ENCODE assay signal across 11 cellular contexts in genomic region chr1:170162385-170163226, GRCh38. TPM values are rescaled to one million over a fixed set of nuclear protein-coding genes. Genes with fewer than 3 reads are reported as not detected.
DNase-seq lines count a peak whose midpoint lies in the region; TF ChIP-seq lines count a peak whose summit lies in the region.
"Had no signal": no experiment of that assay in that cellular context is flagged by ENCODE, and none has a peak within 500 bp of the region (broad histone marks: within the 10 kb centered on the region; RNA-seq: fewer than 3 reads in every experiment).

No MANE protein-coding gene starts in this region.

- peaks cover 0 to 2% of the 10 kb centered on the region in 2 donors for H3K27me3 Mint-ChIP-seq in CD4-positive, alpha-beta memory T cell

- H3K27ac Mint-ChIP-seq in CD4-positive, alpha-beta memory T cell, result no peak overlapping the region
- H3K27ac Mint-ChIP-seq: activated T-helper 1 cell treated with anti-CD3 and anti-CD28 coated beads, Interleukin-12 subunit alpha, Interleukin-12 subunit beta, Interleukin-2, Interleukin-4 antibody, amounts not matched to agents 30 ng/mL and 10 ng/mL and 1 ng/mL, durations not matched to agents 14 hours and 24 hours and 36 hours had no signal

- peaks cover 0 to 6% (median 0%) of the 10 kb centered on the region in 8 donors for H3K9me3 Mint-ChIP-seq in CD4-positive, alpha-beta memory T cell
- H3K9me3 Mint-ChIP-seq: activated T-helper 1 cell treated with anti-CD3 and anti-CD28 coated beads, Interleukin-12 subunit alpha, Interleukin-12 subunit beta, Interleukin-2, Interleukin-4 antibody, amounts not matched to agents 30 ng/mL and 10 ng/mL and 1 ng/mL, durations not matched to agents 14 hours and 24 hours and 36 hours had no signal

- H3K36me3 ChIP-seq in adrenal gland (replicated peaks in 1 of 2) (no peaks in the 10 kb centered on the region), cardiac muscle cell (no peaks in the 10 kb centered on the region)
- no peaks in the 10 kb centered on the region for H3K36me3 ChIP-seq in CD4-positive, alpha-beta memory T cell (ENCODE audit: insufficient read depth, low read length)

- POLR2A ChIA-PET in CD4-positive, alpha-beta memory T cell (lab: Charles Lee; ENCODE audit: partially characterized antibody), result no interaction called here

- CTCF ChIA-PET in CD4-positive, alpha-beta memory T cell (lab: Charles Lee; ENCODE audit: partially characterized antibody), result no interaction called here

- 47 to 58% (median 52%) methylated on average over 8 of the region's 8 CpGs for WGBS in adrenal gland, 4 donors

- H3K27me3 ChIP-seq in adrenal gland (no peaks in the 10 kb centered on the region), cardiac muscle cell (no peaks in the 10 kb centered on the region)
- no peaks in the 10 kb centered on the region for H3K27me3 ChIP-seq in CD4-positive, alpha-beta memory T cell (ENCODE audit: insufficient read depth, low read length)

- H3K4me3 ChIP-seq in adrenal gland, result no peak overlapping the region
- H3K4me3 ChIP-seq in cardiac muscle cell, result no peak overlapping the region
- no peak overlapping the region for H3K4me3 ChIP-seq in retinal pigment epithelial cell (ENCODE audit: low read length)
- no peak overlapping the region for H3K4me3 ChIP-seq in CD4-positive, alpha-beta memory T cell (ENCODE audit: low read length in 2 of 2)

- H3K9me3 ChIP-seq in adrenal gland (replicated peaks in 1 of 3), result peaks cover 0 to 5% (median 0%) of the 10 kb centered on the region in 3 donors
- H3K9me3 ChIP-seq in cardiac muscle cell (ENCODE audit: low read depth), result no peaks in the 10 kb centered on the region
- no peaks in the 10 kb centered on the region for H3K9me3 ChIP-seq in CD4-positive, alpha-beta memory T cell (ENCODE audit: control insufficient read depth in 1 of 2, low read length in 2 of 2)

- TF ChIP-seq POLR2A in adrenal gland (IDR thresholded peaks at IDR 0.05), result no peak
- TF ChIP-seq POLR2A in erythroblast (IDR thresholded peaks at IDR 0.05; ENCODE audit: low read length), result no peak

- H3K36me3 Mint-ChIP-seq in CD4-positive, alpha-beta memory T cell, result no peaks in the 10 kb centered on the region

- intact Hi-C loops in adrenal gland (cut with DNase I), result no loop called here
- intact Hi-C loops in CD4-positive, alpha-beta memory T cell (cut with micrococcal nuclease), result no loop called here

- H3K27ac ChIP-seq in adrenal gland, result no peak overlapping the region
- peak overlapping the region; percentile 84 for H3K27ac ChIP-seq in cardiac muscle cell
- no peak overlapping the region for H3K27ac ChIP-seq in CD4-positive, alpha-beta memory T cell (ENCODE audit: low read depth, low read length)
- H3K27ac ChIP-seq: parathyroid adenoma had no signal

- TF ChIP-seq CTCF in adrenal gland (IDR thresholded peaks at IDR 0.05), result no peak
- TF ChIP-seq CTCF in cardiac muscle cell (IDR thresholded peaks at IDR 0.05; ENCODE audit: low read depth, low read length), result no peak
- TF ChIP-seq CTCF in retinal pigment epithelial cell (conservative IDR thresholded peaks at IDR 0.05; ENCODE audit: low read depth, low read length), result no peak

- peak; percentile 79 for DNase-seq in GM04504 (ENCODE audit: low read depth)
- DNase-seq in adrenal gland, result peak in 5 of 7 donors; percentile 24 to 33 (median 26)
- DNase-seq in cardiac muscle cell (ENCODE audit: low read depth in 1 of 2, low spot score in 1 of 2), result peak; percentile 44 to 93
- DNase-seq in retinal pigment epithelial cell (ENCODE audit: low read depth), result peak; percentile 95
- DNase-seq in SK-N-DZ (ENCODE audit: low spot score), result no peak
- no peak for DNase-seq in SHP77 treated with DMSO at 0.1 percent for 48 hours (lab: John Stamatoyannopoulos, UW)
- DNase-seq in erythroblast (lab: John Stamatoyannopoulos, UW), result no peak
- DNase-seq in CD4-positive, alpha-beta memory T cell, result no peak
- DNase-seq: NCI-H1694 had no signal

- no peak overlapping the region for H3K4me3 Mint-ChIP-seq in CD4-positive, alpha-beta memory T cell
- H3K4me3 Mint-ChIP-seq: activated T-helper 1 cell treated with anti-CD3 and anti-CD28 coated beads, Interleukin-12 subunit alpha, Interleukin-12 subunit beta, Interleukin-2, Interleukin-4 antibody, amounts not matched to agents 30 ng/mL and 10 ng/mL and 1 ng/mL, durations not matched to agents 14 hours and 24 hours and 36 hours had no signal

- H3K4me1 ChIP-seq in adrenal gland (replicated peaks in 1 of 2) (no peaks in the 10 kb centered on the region), cardiac muscle cell (ENCODE audit: low read depth) (peaks cover 14% of the 10 kb centered on the region)
- no peaks in the 10 kb centered on the region for H3K4me1 ChIP-seq in CD4-positive, alpha-beta memory T cell (ENCODE audit: insufficient read depth, low read length)
- H3K4me1 ChIP-seq: parathyroid adenoma had no signal

- peaks cover 0 to 2% (median 0%) of the 10 kb centered on the region in 4 donors for H3K4me1 Mint-ChIP-seq in CD4-positive, alpha-beta memory T cell

RNA-seq across cellular contexts. Expression of gene NTMT2, which starts 16.8 kb away (rescaled TPM):
- total RNA-seq in adrenal gland, result not detected
- not detected for polyA plus RNA-seq in adrenal gland
- total RNA-seq in cardiac muscle cell, result not detected in 2 replicates
- 0.55 and 0.71 TPM in 2 replicates for polyA plus RNA-seq in cardiac muscle cell
- not detected in 2 replicates for polyA plus RNA-seq in SK-N-DZ (2014; cell fraction: cytosol; rRNA removed)
- polyA plus RNA-seq in SK-N-DZ (2014; cell fraction: nucleus; rRNA removed), result not detected in 2 replicates
- total RNA-seq in CD4-positive, alpha-beta memory T cell, result not detected
- polyA plus RNA-seq in CD4-positive, alpha-beta memory T cell, result not detected
- total RNA-seq: activated T-helper 1 cell treated with anti-CD3 and anti-CD28 coated beads, Interleukin-12 subunit alpha, Interleukin-12 subunit beta, Interleukin-2, Interleukin-4 antibody, amounts not matched to agents 30 ng/mL and 10 ng/mL and 1 ng/mL, durations not matched to agents 14 hours and 24 hours and 36 hours had no signal

Comparison
In these comparisons a context has a peak if more than half of its experiments do, and no peak if none do; other contexts are left out.
1. DNase-seq: peak in GM04504 (single experiment), adrenal gland (5 of 7), cardiac muscle cell (2 of 2) and retinal pigment epithelial cell (single experiment); none in SK-N-DZ (single experiment), SHP77 treated with DMSO at 0.1 percent for 48 hours (single experiment), erythroblast (0 of 2) and CD4-positive, alpha-beta memory T cell (0 of 5).